ENCODE assay signal across 22 cellular contexts in the genomic region with DNA sequence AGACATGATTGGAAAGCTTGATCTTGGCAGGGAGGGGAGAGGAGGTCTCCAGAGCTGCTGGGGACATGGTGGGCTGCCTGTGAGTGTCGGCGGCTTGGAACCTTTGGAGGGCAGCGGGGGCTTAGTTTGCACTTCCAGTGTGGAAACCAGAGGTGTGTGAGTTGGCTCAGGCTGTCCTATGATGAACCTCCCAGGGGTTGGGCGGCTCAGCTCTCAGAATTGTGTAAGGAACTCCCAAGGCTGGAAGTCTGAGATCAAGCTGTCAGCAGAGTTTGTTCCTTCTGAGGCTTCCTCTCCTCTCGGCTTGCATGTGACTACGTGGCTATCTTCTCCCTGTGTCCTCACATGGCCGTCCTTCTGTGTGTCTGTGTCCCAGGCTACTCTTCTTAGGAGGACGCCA.
"Had no signal": no experiment of that assay in that cellular context is flagged by ENCODE, and none has a peak within 500 bp of the region (broad histone marks: within the 10 kb centered on the region; RNA-seq: fewer than 3 reads in every experiment).

No MANE protein-coding gene starts in this region.

- H3K27ac Mint-ChIP-seq: effector memory CD8-positive, alpha-beta T cell; naive thymus-derived CD4-positive, alpha-beta T cell; nephron; neural progenitor cell; stimulated activated naive B cell treated with anti-CD40 and anti-IgM and Interleukin-4, amounts not matched to agents 10 μg/mL and 1 μg/mL and 100 μg/mL, for 72 hours; stimulated activated naive CD8-positive, alpha-beta T cell treated with anti-CD3 and anti-CD28 coated beads, Interleukin-15, Interleukin-2, amounts not matched to agents 100 ng/mL and 50 ng/mL, for 24 hours had no signal

- H3K27me3 ChIP-seq: neural progenitor cell, right atrium auricular region, transverse colon had no signal

- H3K4me1 Mint-ChIP-seq: naive thymus-derived CD4-positive, alpha-beta T cell; nephron; stimulated activated naive B cell treated with anti-CD40 and anti-IgM and Interleukin-4, amounts not matched to agents 10 μg/mL and 1 μg/mL and 100 μg/mL, for 72 hours had no signal

- FAIRE-seq: keratinocyte had no signal

- H3K9ac ChIP-seq: neural progenitor cell had no signal

- ATAC-seq: effector memory CD8-positive, alpha-beta T cell; gastrocnemius medialis; left lobe of liver; naive thymus-derived CD4-positive, alpha-beta T cell; stimulated activated naive B cell treated with anti-CD40 and anti-IgM and Interleukin-4, amounts not matched to agents 10 μg/mL and 1 μg/mL and 100 μg/mL, for 72 hours had no signal

- H3K4me3 Mint-ChIP-seq: effector memory CD8-positive, alpha-beta T cell; naive thymus-derived CD4-positive, alpha-beta T cell; nephron; neural progenitor cell; stimulated activated naive B cell treated with anti-CD40 and anti-IgM and Interleukin-4, amounts not matched to agents 10 μg/mL and 1 μg/mL and 100 μg/mL, for 72 hours; stimulated activated naive CD8-positive, alpha-beta T cell treated with anti-CD3 and anti-CD28 coated beads, Interleukin-15, Interleukin-2, amounts not matched to agents 100 ng/mL and 50 ng/mL, for 24 hours had no signal

- DNase-seq: cortex of kidney; effector memory CD8-positive, alpha-beta T cell; foreskin fibroblast; gastrocnemius medialis; mesenchymal stem cell; midbrain; naive thymus-derived CD4-positive, alpha-beta T cell; nucleus accumbens; stimulated activated CD4-positive, alpha-beta T cell treated with anti-CD3 and anti-CD28 coated beads, Interleukin-15, amount 100 ng/mL, for 24 hours; stimulated activated CD4-positive, alpha-beta T cell treated with anti-CD3 and anti-CD28 coated beads, Interleukin-2, amount 100 ng/mL, for 48 hours; stimulated activated naive B cell treated with anti-CD40 and anti-IgM and Interleukin-4, amounts not matched to agents 10 μg/mL and 1 μg/mL and 100 μg/mL, for 72 hours; transverse colon had no signal

- H3K36me3 ChIP-seq: gastrocnemius medialis, neural progenitor cell, prostate gland, right atrium auricular region, suprapubic skin, transverse colon had no signal

- H3K9me3 ChIP-seq: gastrocnemius medialis, prostate gland, right atrium auricular region, suprapubic skin, transverse colon had no signal

- H3K27ac ChIP-seq: gastrocnemius medialis, neural progenitor cell, prostate gland, right atrium auricular region, skin epidermis, suprapubic skin, transverse colon had no signal

- H3K36me3 Mint-ChIP-seq: neural progenitor cell had no signal

- H3K4me1 ChIP-seq: gastrocnemius medialis, prostate gland, right atrium auricular region, suprapubic skin had no signal

- H3K4me3 ChIP-seq: gastrocnemius medialis, lung, neural progenitor cell, prostate gland, right atrium auricular region, skin epidermis, suprapubic skin, transverse colon had no signal
